In the genomic region with DNA sequence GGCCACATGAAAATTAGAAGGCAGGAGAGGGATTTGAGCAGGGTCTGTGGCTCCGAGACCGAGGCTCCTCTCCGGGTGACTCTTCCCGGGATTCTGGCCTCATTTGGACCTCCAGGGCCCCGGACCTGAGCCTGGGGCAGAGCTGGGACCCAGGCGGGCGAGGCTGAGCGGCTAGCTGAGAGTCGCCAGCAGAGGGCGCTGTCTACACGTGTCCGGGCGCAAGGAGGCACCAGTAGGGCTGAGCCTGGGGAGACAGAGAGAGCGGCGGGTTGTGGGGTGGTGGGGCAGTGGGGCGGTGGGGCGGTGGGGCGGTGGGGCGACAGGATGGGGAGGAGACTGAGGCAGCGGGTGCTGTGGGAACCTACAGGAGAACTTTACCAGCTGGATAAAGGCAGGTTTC, we compare ENCODE assay signal across 8 cellular contexts. TPM values are rescaled to one million over a fixed set of nuclear protein-coding genes. Genes with fewer than 3 reads are reported as not detected.
DNase-seq lines count a peak whose midpoint lies in the region; ATAC-seq and TF ChIP-seq lines count a peak whose summit lies in the region.
"Not testable (repeated sequence)": the region's sequence is repeated elsewhere in the genome, so short reads cannot be mapped to it uniquely, and the experiment has no call there.

No MANE protein-coding gene starts in this region.

- H3K4me3 Mint-ChIP-seq in activated T-cell treated with anti-CD3 and anti-CD28 coated beads, Interleukin-2, amount 50 U/mL, for 4 hours; naive thymus-derived CD8-positive, alpha-beta T cell: not testable (repeated sequence)

- not testable (repeated sequence) for H3K36me3 ChIP-seq in heart left ventricle; aorta (ENCODE audit: control insufficient read depth in 1 of 2, insufficient read depth in 2 of 2, low read length in 1 of 2)

- TF ChIP-seq POLR2A in heart left ventricle (IDR thresholded peaks at IDR 0.05), result not testable (repeated sequence)

- intact Hi-C loops in heart left ventricle (cut with DNase I); aorta (cut with DNase I): not testable (repeated sequence)

- H3K27ac ChIP-seq in heart left ventricle; aorta (ENCODE audit: low read depth in 1 of 2, low read length in 2 of 2): not testable (repeated sequence)

- not testable (repeated sequence) for DNase-seq in activated T-cell treated with anti-CD3 and anti-CD28 coated beads, Interleukin-2, amount 50 U/mL, for 4 hours; heart left ventricle; naive thymus-derived CD8-positive, alpha-beta T cell; aorta

- H3K4me3 ChIP-seq in heart left ventricle; aorta (ENCODE audit: low read length in 2 of 2): not testable (repeated sequence)

- no CpG with 5 or more reads among the region's 20 CpGs for WGBS in heart left ventricle, 4 donors
- WGBS in aorta, 2 donors, result no CpG with 5 or more reads among the region's 20 CpGs

- not testable (repeated sequence) for TF ChIP-seq CTCF in heart left ventricle (IDR thresholded peaks at IDR 0.05)

- not testable (repeated sequence) for H3K27ac Mint-ChIP-seq in naive thymus-derived CD8-positive, alpha-beta T cell

- H3K4me1 Mint-ChIP-seq in activated T-cell treated with anti-CD3 and anti-CD28 coated beads, Interleukin-2, amount 50 U/mL, for 4 hours (ENCODE audit: low read depth); naive thymus-derived CD8-positive, alpha-beta T cell: not testable (repeated sequence)

- H3K9me3 Mint-ChIP-seq in activated T-cell treated with anti-CD3 and anti-CD28 coated beads, Interleukin-2, amount 50 U/mL, for 4 hours; naive thymus-derived CD8-positive, alpha-beta T cell: not testable (repeated sequence)

- not testable (repeated sequence) for H3K9me3 ChIP-seq in heart left ventricle; aorta (ENCODE audit: control insufficient read depth, low read length)

- not testable (repeated sequence) for H3K27me3 Mint-ChIP-seq in activated T-cell treated with anti-CD3 and anti-CD28 coated beads, Interleukin-2, amount 50 U/mL, for 4 hours (ENCODE audit: low read depth); naive thymus-derived CD8-positive, alpha-beta T cell

- POLR2A ChIA-PET in naive thymus-derived CD8-positive, alpha-beta T cell (lab: Charles Lee), result not testable (repeated sequence)

- H3K4me1 ChIP-seq in heart left ventricle; aorta (ENCODE audit: control insufficient read depth in 1 of 2, insufficient read depth in 2 of 2, low read length in 2 of 2): not testable (repeated sequence)

- ATAC-seq in GM18520 (IDR thresholded peaks at IDR 0.05; ENCODE audit: unreplicated experiment), result peak; percentile 73
- peak; percentile 73 for ATAC-seq in GM21423 (IDR thresholded peaks at IDR 0.05; ENCODE audit: unreplicated experiment)
- ATAC-seq in HG02884 (IDR thresholded peaks at IDR 0.05; ENCODE audit: unreplicated experiment), result peak; percentile 70
- ATAC-seq in HG03520 (IDR thresholded peaks at IDR 0.05; ENCODE audit: unreplicated experiment), result peak; percentile 71
- ATAC-seq in activated T-cell treated with anti-CD3 and anti-CD28 coated beads, Interleukin-2, amount 50 U/mL, for 4 hours, result peak; percentile 99 to 100
- peak; percentile 92 to 96 (median 95) for ATAC-seq in heart left ventricle
- peak; percentile 100 for ATAC-seq in naive thymus-derived CD8-positive, alpha-beta T cell
- peak; percentile 96 for ATAC-seq in aorta (ENCODE audit: low FRiP score)

- not testable (repeated sequence) for H3K27me3 ChIP-seq in heart left ventricle; aorta (ENCODE audit: control insufficient read depth in 1 of 2, insufficient read depth in 2 of 2, low read length in 1 of 2)

- H3K36me3 Mint-ChIP-seq in activated T-cell treated with anti-CD3 and anti-CD28 coated beads, Interleukin-2, amount 50 U/mL, for 4 hours (ENCODE audit: insufficient read depth); naive thymus-derived CD8-positive, alpha-beta T cell: not testable (repeated sequence)

RNA-seq across cellular contexts. Expression of a gene that starts 34.7 kb away (rescaled TPM):
- total RNA-seq in activated T-cell treated with anti-CD3 and anti-CD28 coated beads, Interleukin-2, amount 50 U/mL, for 4 hours, result 1 to 10 TPM; 6.1 to 9.5 (median 7.2) TPM
- total RNA-seq in heart left ventricle (100 to 1,000 TPM in 1 of 9 donors, 10 to 100 TPM in 8; 43.9 to 114 (median 73.9) TPM), aorta (10 to 100 TPM; 56.1 to 67.7 TPM)
- polyA plus RNA-seq in heart left ventricle (10 to 100 TPM; 26.4 to 37.9 TPM), aorta (10 to 100 TPM in 1 of 2 donors, 1 to 10 TPM in 1; 8.6 to 24.1 TPM)
- 1 to 10 TPM; 6.1 to 6.5 TPM for total RNA-seq in naive thymus-derived CD8-positive, alpha-beta T cell
- polyA plus RNA-seq in naive thymus-derived CD8-positive, alpha-beta T cell, result 1 to 10 TPM; 1.3 to 3.7 (median 1.6) TPM

Comparison
In these comparisons a context has a peak if more than half of its experiments do, and no peak if none do; other contexts are left out.
1. RNA of a gene that starts 34.7 kb away (total RNA-seq): 43.9 to 114 TPM in heart left ventricle and 56.1 to 67.7 TPM in aorta; 6.1 to 9.5 TPM in activated T-cell treated with anti-CD3 and anti-CD28 coated beads, Interleukin-2, amount 50 U/mL, for 4 hours and 6.1 to 6.5 TPM in naive thymus-derived CD8-positive, alpha-beta T cell; every median in the first group is over 4 times any median in the second.
2. Peak in every context shown above with its lines, with median percentiles within 50 percentile points of each other: ATAC-seq.